ENCODE assay signal across 23 cellular contexts in genomic region chr12:79337891-79338290, GRCh38.
"Had no signal": no experiment of that assay in that cellular context is flagged by ENCODE, and none has a peak within 500 bp of the region (broad histone marks: within the 10 kb centered on the region; RNA-seq: fewer than 3 reads in every experiment).

No MANE protein-coding gene starts in this region.

- H3K9me3 ChIP-seq: esophagus muscularis mucosa, gastroesophageal sphincter, left ventricle myocardium inferior, lower lobe of right lung had no signal

- H3K27me3 ChIP-seq: dorsolateral prefrontal cortex, esophagus muscularis mucosa, gastroesophageal sphincter, hepatocyte had no signal

- H3K4me3 ChIP-seq: coronary artery, dorsolateral prefrontal cortex, esophagus muscularis mucosa, gastroesophageal sphincter, heart left ventricle, hepatocyte, left ventricle myocardium inferior, lower lobe of right lung had no signal

- H3K36me3 ChIP-seq: esophagus muscularis mucosa, gastroesophageal sphincter, heart left ventricle, left ventricle myocardium inferior, lower lobe of right lung had no signal

- FAIRE-seq: colon, endothelial cell of umbilical vein, frontal cortex, kidney had no signal

- DNase-seq: dermis blood vessel endothelial cell; dorsolateral prefrontal cortex; effector CD4-positive, alpha-beta T cell; effector memory CD4-positive, alpha-beta T cell; foreskin keratinocyte; heart left ventricle; hypothalamus; immature natural killer cell; islet precursor cell; kidney; kidney glomerular epithelial cell; left colon; left ventricle myocardium inferior; lower lobe of right lung; mesenchymal stem cell; naive thymus-derived CD4-positive, alpha-beta T cell had no signal

- H3K27ac ChIP-seq: coronary artery, dorsolateral prefrontal cortex, esophagus muscularis mucosa, foreskin keratinocyte, gastroesophageal sphincter, heart left ventricle, hepatocyte, left ventricle myocardium inferior, lower lobe of right lung had no signal

- H3K4me1 ChIP-seq: esophagus muscularis mucosa, foreskin keratinocyte, gastroesophageal sphincter, heart left ventricle, left ventricle myocardium inferior, lower lobe of right lung had no signal
